1 cellular context compared by ENCODE assay signal in genomic region chr16:81450783-81451491, GRCh38.
TF ChIP-seq lines count a peak whose summit lies in the region.

No MANE protein-coding gene starts in this region.

TF ChIP-seq in K562, 482 proteins besides CTCF, POLR2A, EP300 and RAD21 (continued from another document and continues in another):
- TF ChIP-seq FOXP4 (CRISPR knock-in tag; IDR thresholded peaks at IDR 0.05; ENCODE audit: borderline replicate concordance) (no peak), PML (IDR thresholded peaks at IDR 0.05; ENCODE audit: low read length) (no peak), THRAP3 (IDR thresholded peaks at IDR 0.05; ENCODE audit: borderline replicate concordance) (0 out of 2 replicates have a peak, but pooled peaks have one; percentile 70), ESRRA (IDR thresholded peaks at IDR 0.05; ENCODE audit: borderline replicate concordance, low read depth) (no peak), THAP12 (CRISPR knock-in tag; IDR thresholded peaks at IDR 0.05) (no peak), ZNF354B (CRISPR knock-in tag; IDR thresholded peaks at IDR 0.05) (no peak), ZNF12 (CRISPR knock-in tag; IDR thresholded peaks at IDR 0.05) (no peak), SMARCB1 (IDR thresholded peaks at IDR 0.05; ENCODE audit: insufficient read length, low read depth) (no peak), ERF (CRISPR knock-in tag; IDR thresholded peaks at IDR 0.05) (no peak), ZNF561 (CRISPR knock-in tag; conservative IDR thresholded peaks at IDR 0.05) (no peak), HDGF (IDR thresholded peaks at IDR 0.05) (no peak), MTA2 (IDR thresholded peaks at IDR 0.05; ENCODE audit: low read depth) (no peak), TFAM (CRISPR knock-in tag; conservative IDR thresholded peaks at IDR 0.05) (no peak), PTBP1 (IDR thresholded peaks at IDR 0.05; ENCODE audit: low read depth, low read length) (0 out of 2 replicates have a peak, but pooled peaks have one; percentile 43), GTF2A2 (tag; IDR thresholded peaks at IDR 0.05) (peak; percentile 25; the same call in 1 of the 2 replicates), TCFL5 (CRISPR knock-in tag; conservative IDR thresholded peaks at IDR 0.05) (no peak), MYC (IDR thresholded peaks at IDR 0.05; ENCODE audit: low read depth, low read length) (peak; percentile 76), MYC (CRISPR knock-in tag; IDR thresholded peaks at IDR 0.05; ENCODE audit: borderline replicate concordance, low read depth) (no peak), CBX1 (IDR thresholded peaks at IDR 0.05; ENCODE audit: low read depth) (no peak; the same call in 1 of the 2 replicates), AFF1 (IDR thresholded peaks at IDR 0.05; ENCODE audit: low read depth in 1 of 2, partially characterized antibody in 2 of 2) (no peak), NFXL1 (CRISPR knock-in tag; IDR thresholded peaks at IDR 0.05) (no peak), DACH1 (IDR thresholded peaks at IDR 0.05; ENCODE audit: partially characterized antibody) (peak; percentile 28), ARHGAP35 (IDR thresholded peaks at IDR 0.05; ENCODE audit: partially characterized antibody) (no peak), BMI1 (IDR thresholded peaks at IDR 0.05; ENCODE audit: low read length) (no peak), ZKSCAN1 (IDR thresholded peaks at IDR 0.05; ENCODE audit: low read depth, low read length) (no peak), CHD4 (IDR thresholded peaks at IDR 0.05; ENCODE audit: insufficient read depth, insufficient replicate concordance, low read depth, low read length, poor library complexity, severe bottlenecking) (no peak), DDX20 (tag; IDR thresholded peaks at IDR 0.05; ENCODE audit: low read depth) (no peak), ZNF740 (CRISPR knock-in tag; IDR thresholded peaks at IDR 0.05) (0 out of 2 replicates have a peak, but pooled peaks have one; percentile 1), ZNF740 (tag; IDR thresholded peaks at IDR 0.05) (no peak), NR1H2 (CRISPR knock-in tag; IDR thresholded peaks at IDR 0.05) (no peak), CHD2 (IDR thresholded peaks at IDR 0.05; ENCODE audit: low read depth, low read length) (peak; percentile 66; the same call in 1 of the 2 replicates), ZNF274 (IDR thresholded peaks at IDR 0.05; ENCODE audit: borderline replicate concordance, low read depth, low read length) (no peak), GATA2 (CRISPR knock-in tag; IDR thresholded peaks at IDR 0.05) (no peak), PHF8 (IDR thresholded peaks at IDR 0.05; ENCODE audit: borderline replicate concordance, low read length) (no peak), ZNF280A (IDR thresholded peaks at IDR 0.05; ENCODE audit: low read depth, partially characterized antibody) (peak; percentile 57), ZNF764 (CRISPR knock-in tag; IDR thresholded peaks at IDR 0.05; ENCODE audit: low read depth) (no peak), TFAP4 (CRISPR knock-in tag; IDR thresholded peaks at IDR 0.05; ENCODE audit: borderline replicate concordance) (peak; percentile 49), GATAD2A (IDR thresholded peaks at IDR 0.05) (no peak), ZNF398 (CRISPR knock-in tag; IDR thresholded peaks at IDR 0.05) (no peak), ZBTB7A (IDR thresholded peaks at IDR 0.05; ENCODE audit: borderline replicate concordance, control insufficient read depth, low read depth, low read length) (0 out of 2 replicates have a peak, but pooled peaks have one; percentile 17), SRSF7 (optimal IDR thresholded peaks at IDR 0.05; ENCODE audit: low read depth, low read length) (no peak), TSHZ1 (CRISPR knock-in tag; IDR thresholded peaks at IDR 0.05) (no peak), ZFP36 (IDR thresholded peaks at IDR 0.05; ENCODE audit: low read depth, low read length, partially characterized antibody) (peak; percentile 93), ATF1 (CRISPR knock-in tag; IDR thresholded peaks at IDR 0.05) (no peak), ATF1 (tag; IDR thresholded peaks at IDR 0.05) (0 out of 2 replicates have a peak, but pooled peaks have one; percentile 11), MEIS2 (IDR thresholded peaks at IDR 0.05; ENCODE audit: partially characterized antibody) (no peak), ZNF717 (CRISPR knock-in tag; IDR thresholded peaks at IDR 0.05) (no peak), ARNT (IDR thresholded peaks at IDR 0.05) (no peak), MNT (conservative IDR thresholded peaks at IDR 0.05) (peak; percentile 41 to 42; a peak in 1 of 4 replicates), SREBF2 (CRISPR knock-in tag; IDR thresholded peaks at IDR 0.05) (no peak)
